In the genomic region with DNA sequence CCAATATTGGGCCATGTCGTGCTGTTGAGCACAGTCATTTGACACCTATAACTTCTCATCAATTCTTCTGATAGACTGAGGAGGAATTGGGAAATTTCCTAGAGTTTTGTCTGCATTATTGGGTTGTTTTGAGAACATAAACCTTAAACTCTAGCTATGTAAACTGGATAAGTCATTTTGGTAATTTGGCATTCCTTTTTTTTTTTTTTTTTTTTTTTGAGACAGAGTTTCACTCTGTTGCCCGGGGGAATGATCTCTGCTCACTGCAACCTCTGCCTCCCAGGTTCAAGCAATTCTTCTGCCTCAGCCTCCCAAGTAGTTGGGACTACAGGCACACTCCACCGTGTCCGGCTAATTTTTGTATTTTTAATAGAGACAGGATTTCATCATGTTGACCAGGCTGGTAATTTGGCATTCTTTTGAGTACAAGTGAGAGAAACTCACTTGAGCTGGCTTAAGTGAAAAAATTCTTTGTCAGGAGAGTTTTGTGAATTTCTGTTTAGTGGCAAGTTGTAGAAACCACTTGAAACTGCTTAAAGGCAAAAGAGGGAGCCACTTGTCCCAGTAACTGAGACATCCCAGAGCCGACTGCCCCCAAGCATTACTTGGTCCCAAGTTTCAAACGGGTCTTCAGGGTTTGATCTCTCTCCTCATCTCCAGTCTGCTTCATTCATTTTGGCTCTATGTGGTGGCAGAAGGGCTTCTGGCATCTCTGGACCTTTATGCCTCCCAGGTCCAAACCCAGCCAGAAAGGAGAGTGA, we compare ENCODE assay signal across 1 cellular context.
TF ChIP-seq lines count a peak whose summit lies in the region.

No MANE protein-coding gene starts in this region.

TF ChIP-seq in GM23338, 12 proteins besides CTCF, POLR2A, EP300 and RAD21 (continued from another document):
- TF ChIP-seq, protein P1, sequence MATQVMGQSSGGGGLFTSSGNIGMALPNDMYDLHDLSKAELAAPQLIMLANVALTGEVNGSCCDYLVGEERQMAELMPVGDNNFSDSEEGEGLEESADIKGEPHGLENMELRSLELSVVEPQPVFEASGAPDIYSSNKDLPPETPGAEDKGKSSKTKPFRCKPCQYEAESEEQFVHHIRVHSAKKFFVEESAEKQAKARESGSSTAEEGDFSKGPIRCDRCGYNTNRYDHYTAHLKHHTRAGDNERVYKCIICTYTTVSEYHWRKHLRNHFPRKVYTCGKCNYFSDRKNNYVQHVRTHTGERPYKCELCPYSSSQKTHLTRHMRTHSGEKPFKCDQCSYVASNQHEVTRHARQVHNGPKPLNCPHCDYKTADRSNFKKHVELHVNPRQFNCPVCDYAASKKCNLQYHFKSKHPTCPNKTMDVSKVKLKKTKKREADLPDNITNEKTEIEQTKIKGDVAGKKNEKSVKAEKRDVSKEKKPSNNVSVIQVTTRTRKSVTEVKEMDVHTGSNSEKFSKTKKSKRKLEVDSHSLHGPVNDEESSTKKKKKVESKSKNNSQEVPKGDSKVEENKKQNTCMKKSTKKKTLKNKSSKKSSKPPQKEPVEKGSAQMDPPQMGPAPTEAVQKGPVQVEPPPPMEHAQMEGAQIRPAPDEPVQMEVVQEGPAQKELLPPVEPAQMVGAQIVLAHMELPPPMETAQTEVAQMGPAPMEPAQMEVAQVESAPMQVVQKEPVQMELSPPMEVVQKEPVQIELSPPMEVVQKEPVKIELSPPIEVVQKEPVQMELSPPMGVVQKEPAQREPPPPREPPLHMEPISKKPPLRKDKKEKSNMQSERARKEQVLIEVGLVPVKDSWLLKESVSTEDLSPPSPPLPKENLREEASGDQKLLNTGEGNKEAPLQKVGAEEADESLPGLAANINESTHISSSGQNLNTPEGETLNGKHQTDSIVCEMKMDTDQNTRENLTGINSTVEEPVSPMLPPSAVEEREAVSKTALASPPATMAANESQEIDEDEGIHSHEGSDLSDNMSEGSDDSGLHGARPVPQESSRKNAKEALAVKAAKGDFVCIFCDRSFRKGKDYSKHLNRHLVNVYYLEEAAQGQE (IDR thresholded peaks at IDR 0.05; ENCODE audit: unreplicated experiment) = no peak
- no peak for TF ChIP-seq CREB1 (CRISPR knock-in tag; IDR thresholded peaks at IDR 0.05; ENCODE audit: low read depth)
- no peak for TF ChIP-seq POLR2AphosphoS5 (IDR thresholded peaks at IDR 0.05; ENCODE audit: low read depth)
- TF ChIP-seq, protein P2, sequence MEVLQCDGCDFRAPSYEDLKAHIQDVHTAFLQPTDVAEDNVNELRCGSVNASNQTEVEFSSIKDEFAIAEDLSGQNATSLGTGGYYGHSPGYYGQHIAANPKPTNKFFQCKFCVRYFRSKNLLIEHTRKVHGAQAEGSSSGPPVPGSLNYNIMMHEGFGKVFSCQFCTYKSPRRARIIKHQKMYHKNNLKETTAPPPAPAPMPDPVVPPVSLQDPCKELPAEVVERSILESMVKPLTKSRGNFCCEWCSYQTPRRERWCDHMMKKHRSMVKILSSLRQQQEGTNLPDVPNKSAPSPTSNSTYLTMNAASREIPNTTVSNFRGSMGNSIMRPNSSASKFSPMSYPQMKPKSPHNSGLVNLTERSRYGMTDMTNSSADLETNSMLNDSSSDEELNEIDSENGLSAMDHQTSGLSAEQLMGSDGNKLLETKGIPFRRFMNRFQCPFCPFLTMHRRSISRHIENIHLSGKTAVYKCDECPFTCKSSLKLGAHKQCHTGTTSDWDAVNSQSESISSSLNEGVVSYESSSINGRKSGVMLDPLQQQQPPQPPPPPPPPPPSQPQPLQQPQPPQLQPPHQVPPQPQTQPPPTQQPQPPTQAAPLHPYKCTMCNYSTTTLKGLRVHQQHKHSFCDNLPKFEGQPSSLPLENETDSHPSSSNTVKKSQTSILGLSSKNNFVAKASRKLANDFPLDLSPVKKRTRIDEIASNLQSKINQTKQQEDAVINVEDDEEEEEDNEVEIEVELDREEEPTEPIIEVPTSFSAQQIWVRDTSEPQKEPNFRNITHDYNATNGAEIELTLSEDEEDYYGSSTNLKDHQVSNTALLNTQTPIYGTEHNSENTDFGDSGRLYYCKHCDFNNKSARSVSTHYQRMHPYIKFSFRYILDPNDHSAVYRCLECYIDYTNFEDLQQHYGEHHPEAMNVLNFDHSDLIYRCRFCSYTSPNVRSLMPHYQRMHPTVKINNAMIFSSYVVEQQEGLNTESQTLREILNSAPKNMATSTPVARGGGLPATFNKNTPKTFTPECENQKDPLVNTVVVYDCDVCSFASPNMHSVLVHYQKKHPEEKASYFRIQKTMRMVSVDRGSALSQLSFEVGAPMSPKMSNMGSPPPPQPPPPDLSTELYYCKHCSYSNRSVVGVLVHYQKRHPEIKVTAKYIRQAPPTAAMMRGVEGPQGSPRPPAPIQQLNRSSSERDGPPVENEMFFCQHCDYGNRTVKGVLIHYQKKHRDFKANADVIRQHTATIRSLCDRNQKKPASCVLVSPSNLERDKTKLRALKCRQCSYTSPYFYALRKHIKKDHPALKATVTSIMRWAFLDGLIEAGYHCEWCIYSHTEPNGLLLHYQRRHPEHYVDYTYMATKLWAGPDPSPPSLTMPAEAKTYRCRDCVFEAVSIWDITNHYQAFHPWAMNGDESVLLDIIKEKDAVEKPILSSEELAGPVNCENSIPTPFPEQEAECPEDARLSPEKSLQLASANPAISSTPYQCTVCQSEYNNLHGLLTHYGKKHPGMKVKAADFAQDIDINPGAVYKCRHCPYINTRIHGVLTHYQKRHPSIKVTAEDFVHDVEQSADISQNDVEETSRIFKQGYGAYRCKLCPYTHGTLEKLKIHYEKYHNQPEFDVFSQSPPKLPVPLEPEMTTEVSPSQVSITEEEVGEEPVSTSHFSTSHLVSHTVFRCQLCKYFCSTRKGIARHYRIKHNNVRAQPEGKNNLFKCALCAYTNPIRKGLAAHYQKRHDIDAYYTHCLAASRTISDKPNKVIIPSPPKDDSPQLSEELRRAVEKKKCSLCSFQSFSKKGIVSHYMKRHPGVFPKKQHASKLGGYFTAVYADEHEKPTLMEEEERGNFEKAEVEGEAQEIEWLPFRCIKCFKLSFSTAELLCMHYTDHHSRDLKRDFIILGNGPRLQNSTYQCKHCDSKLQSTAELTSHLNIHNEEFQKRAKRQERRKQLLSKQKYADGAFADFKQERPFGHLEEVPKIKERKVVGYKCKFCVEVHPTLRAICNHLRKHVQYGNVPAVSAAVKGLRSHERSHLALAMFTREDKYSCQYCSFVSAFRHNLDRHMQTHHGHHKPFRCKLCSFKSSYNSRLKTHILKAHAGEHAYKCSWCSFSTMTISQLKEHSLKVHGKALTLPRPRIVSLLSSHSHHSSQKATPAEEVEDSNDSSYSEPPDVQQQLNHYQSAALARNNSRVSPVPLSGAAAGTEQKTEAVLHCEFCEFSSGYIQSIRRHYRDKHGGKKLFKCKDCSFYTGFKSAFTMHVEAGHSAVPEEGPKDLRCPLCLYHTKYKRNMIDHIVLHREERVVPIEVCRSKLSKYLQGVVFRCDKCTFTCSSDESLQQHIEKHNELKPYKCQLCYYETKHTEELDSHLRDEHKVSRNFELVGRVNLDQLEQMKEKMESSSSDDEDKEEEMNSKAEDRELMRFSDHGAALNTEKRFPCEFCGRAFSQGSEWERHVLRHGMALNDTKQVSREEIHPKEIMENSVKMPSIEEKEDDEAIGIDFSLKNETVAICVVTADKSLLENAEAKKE (CRISPR knock-in tag; IDR thresholded peaks at IDR 0.05) = no peak
- no peak for TF ChIP-seq ZNF114 (CRISPR knock-in tag; IDR thresholded peaks at IDR 0.05)
- no peak for TF ChIP-seq EZH2phosphoT487 (IDR thresholded peaks at IDR 0.05; ENCODE audit: unreplicated experiment)
- TF ChIP-seq NANOG (IDR thresholded peaks at IDR 0.05; ENCODE audit: borderline replicate concordance) = no peak
- no peak for TF ChIP-seq STAT1 (IDR thresholded peaks at IDR 0.05; ENCODE audit: unreplicated experiment)
- no peak for TF ChIP-seq JUNB (IDR thresholded peaks at IDR 0.05; ENCODE audit: unreplicated experiment)
- no peak for TF ChIP-seq ZNF331 (CRISPR knock-in tag; IDR thresholded peaks at IDR 0.05; ENCODE audit: low read depth)
- no peak for TF ChIP-seq EZH2 (IDR thresholded peaks at IDR 0.05; ENCODE audit: low read depth, unreplicated experiment)
